ENCODE assay signal across 1 cellular context in genomic region chr14:104935026-104935650, GRCh38.
TF ChIP-seq lines count a peak whose summit lies in the region.

No MANE protein-coding gene starts in this region.

TF ChIP-seq in WTC11, 78 proteins besides CTCF, POLR2A, EP300 and RAD21 (continued from another document):
- no peak for TF ChIP-seq PRDM15 (CRISPR knock-in tag; IDR thresholded peaks at IDR 0.05)
- no peak for TF ChIP-seq CBFB (CRISPR knock-in tag; IDR thresholded peaks at IDR 0.05; ENCODE audit: low read depth)
- no peak for TF ChIP-seq TEAD1 (CRISPR knock-in tag; IDR thresholded peaks at IDR 0.05)
- no peak for TF ChIP-seq ZSCAN18 (CRISPR knock-in tag; IDR thresholded peaks at IDR 0.05)
- no peak for TF ChIP-seq TP53 (CRISPR knock-in tag; IDR thresholded peaks at IDR 0.05)
- TF ChIP-seq FOXP4 (CRISPR knock-in tag; IDR thresholded peaks at IDR 0.05), result no peak
- no peak for TF ChIP-seq CDX4 (CRISPR knock-in tag; IDR thresholded peaks at IDR 0.05; ENCODE audit: borderline replicate concordance)
- no peak for TF ChIP-seq ZNF263 (CRISPR knock-in tag; IDR thresholded peaks at IDR 0.05; ENCODE audit: low read depth)
- no peak for TF ChIP-seq TCF7 (CRISPR knock-in tag; IDR thresholded peaks at IDR 0.05; ENCODE audit: low read depth)
- TF ChIP-seq ZNF671 (CRISPR knock-in tag; IDR thresholded peaks at IDR 0.05), result no peak
